18 cellular contexts compared by ENCODE assay signal in genomic region chr18:67568166-67568565, GRCh38. TPM values are rescaled to one million over a fixed set of nuclear protein-coding genes. Genes with fewer than 3 reads are reported as not detected.
DNase-seq lines count a peak whose midpoint lies in the region; ATAC-seq, FAIRE-seq and TF ChIP-seq lines count a peak whose summit lies in the region.
"Had no signal": no experiment of that assay in that cellular context is flagged by ENCODE, and none has a peak within 500 bp of the region (broad histone marks: within the 10 kb centered on the region; RNA-seq: fewer than 3 reads in every experiment).

No MANE protein-coding gene starts in this region.

- H2AFZ ChIP-seq in GM23338, result no peak overlapping the region
- no peak overlapping the region for H2AFZ ChIP-seq in H1 (ENCODE audit: low read length)

- H3F3A ChIP-seq in GM23338 (replicated peaks; ENCODE audit: low read depth), result no peaks in the 10 kb centered on the region

- H3K36me3 Mint-ChIP-seq in GM23338 (ENCODE audit: low read depth), result no peaks in the 10 kb centered on the region
- no peaks in the 10 kb centered on the region for H3K36me3 Mint-ChIP-seq in CD8-positive, alpha-beta T cell

- peak; percentile 77 for FAIRE-seq in H1 (lab: Jason Lieb, UNC)
- FAIRE-seq: HTR-8/SVneo had no signal

- ATAC-seq in GM23338, result peak; percentile 46; the same call in 2 of the 3 replicates
- ATAC-seq in heart left ventricle, result no peak
- ATAC-seq in CD8-positive, alpha-beta T cell, result no peak

- intact Hi-C loops in heart left ventricle (cut with DNase I), result no loop called here
- intact Hi-C loops in CD8-positive, alpha-beta T cell (cut with DNase I, micrococcal nuclease), result no loop called here

- no peak for TF ChIP-seq EP300 in H1 (IDR thresholded peaks at IDR 0.05; ENCODE audit: borderline replicate concordance in 1 of 2, low read depth in 2 of 2, low read length in 2 of 2)

- H3K23me2 ChIP-seq in H1 (ENCODE audit: low read depth, low read length), result no peaks in the 10 kb centered on the region

- 79% methylated on average over 2 of the region's 2 CpGs; no CpG with 5 or more reads in 1 of the 2 experiments for WGBS in H1 (ENCODE audit: extremely low coverage in 1 of 2, insufficient coverage in 1 of 2, insufficient read length in 1 of 2, insufficient replicate concordance in 2 of 2, low coverage in 1 of 2, low lambda C conversion rate in 2 of 2, missing lambda C conversion rate in 1 of 2), 2 experiments
- no CpG with 5 or more reads among the region's 2 CpGs for WGBS in mesendoderm (ENCODE audit: extremely low coverage, insufficient coverage, low lambda C conversion rate)
- WGBS in heart left ventricle, 4 donors, result 65 to 80% (median 78%) methylated on average over 2 of the region's 2 CpGs

- DNase-seq in GM23338 (ENCODE audit: low spot score), result peak; percentile 15
- DNase-seq in NCI-H146 (lab: John Stamatoyannopoulos, UW), result peak; percentile 74
- DNase-seq in H1 (ENCODE audit: low read depth in 1 of 2, low spot score in 2 of 2), result no peak
- peak; percentile 46 for DNase-seq in mesendoderm
- no peak for DNase-seq in heart left ventricle
- no peak for DNase-seq in CD8-positive, alpha-beta T cell
- no peak for DNase-seq in NOMO-1 treated with dmso at 0.1 percent for 144 hours (lab: John Stamatoyannopoulos, UW; ENCODE audit: unreplicated experiment)
- DNase-seq: ACHN, C1 segment of cervical spinal cord, DND-41, IMR-90, MM.1S, NCI-H1092, NCI-H1436 treated with DMSO at 0.1 percent for 48 hours, NCI-H510A, SHP77 treated with DMSO at 0.1 percent for 48 hours, SK-N-SH had no signal

- H3K36me3 ChIP-seq in GM23338 (ENCODE audit: insufficient read depth), result no peaks in the 10 kb centered on the region
- H3K36me3 ChIP-seq in H1 (ENCODE audit: control insufficient read depth in 2 of 4, insufficient read depth in 4 of 4, low read length in 3 of 4), result no peaks in the 10 kb centered on the region
- H3K36me3 ChIP-seq in mesendoderm (ENCODE audit: control insufficient read depth, insufficient read depth, low read length), result no peaks in the 10 kb centered on the region
- H3K36me3 ChIP-seq in heart left ventricle, result no peaks in the 10 kb centered on the region
- no peaks in the 10 kb centered on the region for H3K36me3 ChIP-seq in CD8-positive, alpha-beta T cell (ENCODE audit: insufficient read depth, low read length)

- H3K27ac ChIP-seq in GM23338 (ENCODE audit: low read depth) (no peak overlapping the region), H1 (ENCODE audit: low read depth, low read length) (no peak overlapping the region), mesendoderm (ENCODE audit: low read depth, low read length) (no peak overlapping the region), heart left ventricle (no peak overlapping the region)
- H3K27ac ChIP-seq in CD8-positive, alpha-beta T cell (ENCODE audit: low read depth, low read length), result no peak overlapping the region

- no peak overlapping the region for H3K27ac Mint-ChIP-seq in GM23338
- H3K27ac Mint-ChIP-seq in CD8-positive, alpha-beta T cell, result no peak overlapping the region

- no peaks in the 10 kb centered on the region for H3K9me3 Mint-ChIP-seq in GM23338
- H3K9me3 Mint-ChIP-seq in CD8-positive, alpha-beta T cell, result no peaks in the 10 kb centered on the region

- H3K4me1 ChIP-seq in GM23338 (ENCODE audit: insufficient read depth) (no peaks in the 10 kb centered on the region), H1 (replicated peaks in 1 of 4; ENCODE audit: control insufficient read depth in 3 of 4, insufficient read depth in 4 of 4, low read length in 3 of 4) (peaks cover 0 to 3% (median 0%) of the 10 kb centered on the region in 4 experiments; a peak in 1 of 7 replicates), mesendoderm (ENCODE audit: control insufficient read depth, low read depth, low read length) (no peaks in the 10 kb centered on the region), heart left ventricle (no peaks in the 10 kb centered on the region)
- no peaks in the 10 kb centered on the region for H3K4me1 ChIP-seq in CD8-positive, alpha-beta T cell (ENCODE audit: insufficient read depth, low read length)

- H3K9me3 ChIP-seq in H1 (ENCODE audit: insufficient read depth in 2 of 2, low read depth in 1 of 2, low read length in 1 of 2), result no peaks in the 10 kb centered on the region
- no peaks in the 10 kb centered on the region for H3K9me3 ChIP-seq in heart left ventricle
- H3K9me3 ChIP-seq in CD8-positive, alpha-beta T cell (ENCODE audit: low read length), result no peaks in the 10 kb centered on the region
- H3K9me3 ChIP-seq: SK-N-SH had no signal

- H3K4me3 Mint-ChIP-seq in GM23338, result no peak overlapping the region
- H3K4me3 Mint-ChIP-seq in CD8-positive, alpha-beta T cell, result no peak overlapping the region

- no peaks in the 10 kb centered on the region for H3K27me3 ChIP-seq in GM23338 (ENCODE audit: insufficient read depth)
- no peaks in the 10 kb centered on the region for H3K27me3 ChIP-seq in H1 (replicated peaks in 1 of 4; ENCODE audit: control insufficient read depth in 3 of 4, extremely low read depth in 1 of 4, insufficient read depth in 3 of 4, low read length in 3 of 4)
- no peaks in the 10 kb centered on the region for H3K27me3 ChIP-seq in mesendoderm (ENCODE audit: insufficient read depth, low read length, poor library complexity)
- H3K27me3 ChIP-seq in heart left ventricle, result no peaks in the 10 kb centered on the region
- H3K27me3 ChIP-seq in CD8-positive, alpha-beta T cell (ENCODE audit: insufficient read depth, low read length), result no peaks in the 10 kb centered on the region

- CTCF ChIA-PET in H1 (lab: Charles Lee; ENCODE audit: partially characterized antibody), result no interaction called here
- CTCF ChIA-PET in CD8-positive, alpha-beta T cell (lab: Charles Lee), result no interaction called here

- H3K4me2 ChIP-seq in GM23338 (no peak overlapping the region), H1 (ENCODE audit: insufficient read depth in 1 of 2, low read depth in 2 of 2, low read length in 2 of 2) (no peak overlapping the region), mesendoderm (ENCODE audit: low read length) (no peak overlapping the region)
- H3K4me2 ChIP-seq: SK-N-SH had no signal

- POLR2A ChIA-PET in H1 (lab: Charles Lee; ENCODE audit: partially characterized antibody), result no interaction called here
- POLR2A ChIA-PET in CD8-positive, alpha-beta T cell (lab: Charles Lee), result no interaction called here

- no peak overlapping the region for H3K14ac ChIP-seq in H1 (ENCODE audit: insufficient read length)

- H3K4me1 Mint-ChIP-seq in GM23338, result peaks cover 7% of the 10 kb centered on the region; the same call in 2 of the 3 replicates
- no peaks in the 10 kb centered on the region for H3K4me1 Mint-ChIP-seq in CD8-positive, alpha-beta T cell (ENCODE audit: low read depth)

- no peak overlapping the region for H3K56ac ChIP-seq in H1 (replicated peaks; ENCODE audit: insufficient read length, low read depth, low read length)
- no peak overlapping the region for H3K56ac ChIP-seq in mesendoderm (ENCODE audit: low read length)

- no peak overlapping the region for H2BK20ac ChIP-seq in H1 (ENCODE audit: low read length)

- no peak overlapping the region for H3K18ac ChIP-seq in H1 (ENCODE audit: extremely low read depth, low read length)
- no peak overlapping the region for H3K18ac ChIP-seq in mesendoderm (ENCODE audit: low read length)

- no peaks in the 10 kb centered on the region for H3K79me1 ChIP-seq in H1 (ENCODE audit: low read depth, low read length)
- H3K79me1 ChIP-seq in mesendoderm (ENCODE audit: low read length), result no peaks in the 10 kb centered on the region

- H2BK120ac ChIP-seq in H1 (replicated peaks; ENCODE audit: low read depth, low read length) (no peak overlapping the region), mesendoderm (ENCODE audit: low read depth, low read length) (no peak overlapping the region)

- H3K23ac ChIP-seq in H1 (ENCODE audit: insufficient read length) (no peak overlapping the region), mesendoderm (ENCODE audit: low read length) (no peak overlapping the region)

- H3K9ac ChIP-seq in H1 (replicated peaks in 1 of 4; ENCODE audit: extremely low read depth in 1 of 4, low read depth in 3 of 4, low read length in 3 of 4) (no peak overlapping the region), mesendoderm (ENCODE audit: low read length) (no peak overlapping the region)
- H3K9ac ChIP-seq: SK-N-SH had no signal

- H4K20me1 ChIP-seq in GM23338 (replicated peaks; ENCODE audit: insufficient read depth) (no peaks in the 10 kb centered on the region), H1 (replicated peaks in 1 of 2; ENCODE audit: control insufficient read depth in 1 of 2, insufficient read depth in 2 of 2, low read length in 2 of 2) (no peaks in the 10 kb centered on the region)

- TF ChIP-seq CTCF in GM23338 (conservative IDR thresholded peaks at IDR 0.05; ENCODE audit: low read depth in 2 of 2) (no peak), H1 (IDR thresholded peaks at IDR 0.05; ENCODE audit: control extremely low read depth in 1 of 3, insufficient read depth in 1 of 3, low read depth in 1 of 3, low read length in 3 of 3) (no peak), heart left ventricle (IDR thresholded peaks at IDR 0.05) (no peak)
- no peak for TF ChIP-seq CTCF in CD8-positive, alpha-beta T cell (IDR thresholded peaks at IDR 0.05)

- 0 out of 2 replicates have a peak, but pooled peaks cover 3% of the 10 kb centered on the region for H3K9me2 ChIP-seq in GM23338 (ENCODE audit: insufficient read depth)
- H3K9me2 ChIP-seq: SK-N-SH had no signal

- H3K4me3 ChIP-seq in GM23338, result no peak overlapping the region
- no peak overlapping the region for H3K4me3 ChIP-seq in H1 (ENCODE audit: extremely low read depth in 1 of 4, insufficient read depth in 2 of 4, low read depth in 3 of 4, low read length in 4 of 4)
- H3K4me3 ChIP-seq in mesendoderm (ENCODE audit: low read length), result no peak overlapping the region
- H3K4me3 ChIP-seq in heart left ventricle, result no peak overlapping the region
- no peak overlapping the region for H3K4me3 ChIP-seq in CD8-positive, alpha-beta T cell (ENCODE audit: low read depth, low read length)

- H3K4ac ChIP-seq in H1 (replicated peaks; ENCODE audit: insufficient read length, low read depth, low read length) (no peak overlapping the region), mesendoderm (ENCODE audit: low read depth, low read length) (no peak overlapping the region)

- H4K8ac ChIP-seq in H1 (ENCODE audit: extremely low read depth, insufficient read depth, low read length) (no peak overlapping the region), mesendoderm (ENCODE audit: low read depth, low read length) (no peak overlapping the region)

- no peak for TF ChIP-seq POLR2A in H1 (IDR thresholded peaks at IDR 0.05; ENCODE audit: control extremely low read depth in 1 of 2, low read depth in 2 of 2, low read length in 2 of 2)
- TF ChIP-seq POLR2A in heart left ventricle (IDR thresholded peaks at IDR 0.05), result no peak

- H2BK15ac ChIP-seq in H1 (ENCODE audit: low read length), result no peak overlapping the region
- no peak overlapping the region for H2BK15ac ChIP-seq in mesendoderm (replicated peaks; ENCODE audit: low read depth)

- H3K79me2 ChIP-seq in GM23338 (replicated peaks; ENCODE audit: insufficient read depth) (no peaks in the 10 kb centered on the region), H1 (ENCODE audit: control insufficient read depth in 1 of 2, insufficient read depth in 2 of 2, low read length in 2 of 2) (no peaks in the 10 kb centered on the region), mesendoderm (ENCODE audit: control insufficient read depth, insufficient read depth, low read length) (no peaks in the 10 kb centered on the region)

- no peak overlapping the region for H4K91ac ChIP-seq in H1 (replicated peaks; ENCODE audit: insufficient read length, low read length)

- H2BK5ac ChIP-seq in H1 (ENCODE audit: low read depth, low read length) (no peak overlapping the region), mesendoderm (ENCODE audit: low read length) (no peak overlapping the region)

- no peak for TF ChIP-seq RAD21 in H1 (IDR thresholded peaks at IDR 0.05 in 1 of 2, conservative IDR thresholded peaks at IDR 0.05 in 1 of 2; ENCODE audit: low read depth in 2 of 2, low read length in 2 of 2)

- no peak overlapping the region for H4K5ac ChIP-seq in H1 (ENCODE audit: insufficient read length, low read depth, low read length)
- H4K5ac ChIP-seq in mesendoderm (ENCODE audit: low read length), result no peak overlapping the region

- H3K27me3 Mint-ChIP-seq in GM23338 (ENCODE audit: insufficient read depth, low read depth, poor library complexity), result no peaks in the 10 kb centered on the region
- H3K27me3 Mint-ChIP-seq in CD8-positive, alpha-beta T cell (ENCODE audit: low read depth), result peaks cover 5% of the 10 kb centered on the region

- no peak overlapping the region; the same call in 1 of the 2 replicates for H2BK12ac ChIP-seq in H1 (ENCODE audit: low read depth, low read length)

- H2AK5ac ChIP-seq in H1 (ENCODE audit: low read depth, low read length) (no peak overlapping the region), mesendoderm (ENCODE audit: low read length) (no peak overlapping the region)

RNA-seq across cellular contexts. Expression of gene DSEL, which starts 51.6 kb away (rescaled TPM):
- 20.8 and 24.1 TPM in 2 replicates for total RNA-seq in GM23338 (2014; rRNA removed; shearing (Covaris generic))
- 4.9 and 5.7 TPM in 2 replicates for polyA plus RNA-seq in GM23338 (2016; fragmentation: Nextera tagmentation; extraction: Ambion mirVana)
- 20.6 and 22.8 TPM in 2 replicates for total RNA-seq in H1 (2021; fragmentation: NEBNext Ultra II Directional; extraction: Animal tissue kit (Norgen Biotek cat#: 25700))
- 1.8 and 3.0 TPM in 2 replicates for polyA plus RNA-seq in H1 (2011; rRNA removed)
- 2.6 TPM for polyA plus RNA-seq in H1 (2011; cell fraction: cytosol; rRNA removed)
- polyA plus RNA-seq in H1 (2011; cell fraction: nucleus; rRNA removed), result 2.0 TPM
- 2.7 to 5.9 TPM (median 3.9 TPM) in 4 replicates for polyA plus RNA-seq in H1 (2012, experiment 1 of 2)
- 0.94 TPM for polyA plus RNA-seq in H1 (2012, experiment 2 of 2)
- 24.6 TPM for polyA plus RNA-seq in H1 (2013, experiment 1 of 2)
- polyA plus RNA-seq in H1 (2013, experiment 2 of 2), result 25.3 TPM
- 16.5 and 23.2 TPM in 2 replicates for polyA minus RNA-seq in H1 (2011; rRNA and poly(A)+ RNA removed)
- polyA minus RNA-seq in H1 (2011; cell fraction: cytosol; rRNA and poly(A)+ RNA removed), result 10.1 TPM
- 38.6 TPM for polyA minus RNA-seq in H1 (2011; cell fraction: nucleus; rRNA and poly(A)+ RNA removed)
- polyA plus RNA-seq in mesendoderm (2013, experiment 1 of 2), result 11.1 TPM
- polyA plus RNA-seq in mesendoderm (2013, experiment 2 of 2), result 11.8 TPM
- 1 to 10 TPM; 1.7 to 4.0 (median 2.4) TPM for total RNA-seq in heart left ventricle
- polyA plus RNA-seq in heart left ventricle, result 1 to 10 TPM in 1 of 2 donors, under 1 TPM in 1; 0.61 to 1.7 TPM
- total RNA-seq in CD8-positive, alpha-beta T cell, result under 1 TPM; 0.53 to 0.65 TPM

Comparison
In these comparisons a context has a peak if more than half of its experiments do, and no peak if none do; other contexts are left out.
1. DNase-seq: peak in GM23338 (single experiment), NCI-H146 (single experiment) and mesendoderm (single experiment); none in H1 (0 of 2), heart left ventricle (0 of 5), CD8-positive, alpha-beta T cell (0 of 7) and NOMO-1 treated with dmso at 0.1 percent for 144 hours (single experiment).